ENCODE assay signal across 28 cellular contexts in the genomic region with DNA sequence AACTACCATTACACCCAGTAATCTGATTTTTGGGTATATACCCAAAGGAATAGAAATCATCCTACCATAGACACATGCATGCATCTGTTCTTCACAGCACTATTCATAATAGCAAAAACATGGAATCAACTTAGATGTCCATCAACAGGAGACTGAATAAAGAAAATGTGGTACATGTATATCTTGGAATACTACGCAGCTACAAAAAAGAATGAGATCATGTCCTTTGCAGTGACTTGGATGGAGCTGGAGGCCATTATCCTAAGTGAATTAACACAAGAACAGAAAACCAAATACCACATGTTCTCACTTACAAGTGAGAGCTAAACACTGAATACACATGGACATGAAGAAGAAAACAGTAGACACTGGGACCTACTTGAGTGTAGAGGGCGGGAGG.
"Had no signal": no experiment of that assay in that cellular context is flagged by ENCODE, and none has a peak within 500 bp of the region (broad histone marks: within the 10 kb centered on the region; RNA-seq: fewer than 3 reads in every experiment).

No MANE protein-coding gene starts in this region.

- H3K36me3 Mint-ChIP-seq: stimulated activated effector memory CD8-positive, alpha-beta T cell treated with anti-CD3 and anti-CD28 coated beads, Interleukin-12 subunit alpha, Interleukin-12 subunit beta, amount 100 ng/mL, for 72 hours; stimulated activated memory B cell treated with anti-CD40 and anti-IgM and Interleukin-4, amounts not matched to agents 10 μg/mL and 1 μg/mL and 100 μg/mL, for 72 hours; stimulated activated naive B cell treated with anti-CD40 and anti-IgM and Interleukin-4, amounts not matched to agents 10 μg/mL and 1 μg/mL and 100 μg/mL, for 72 hours; type B pancreatic cell had no signal

- ATAC-seq: stimulated activated effector memory CD8-positive, alpha-beta T cell treated with anti-CD3 and anti-CD28 coated beads, Interleukin-12 subunit alpha, Interleukin-12 subunit beta, amount 100 ng/mL, for 72 hours; stimulated activated memory B cell treated with anti-CD40 and anti-IgM and Interleukin-4, amounts not matched to agents 10 μg/mL and 1 μg/mL and 100 μg/mL, for 72 hours; stimulated activated naive B cell treated with anti-CD40 and anti-IgM and Interleukin-4, amounts not matched to agents 10 μg/mL and 1 μg/mL and 100 μg/mL, for 72 hours; stimulated activated naive CD8-positive, alpha-beta T cell treated with anti-CD3 and anti-CD28 coated beads, Interleukin-15, amount 100 ng/mL, for 72 hours; stimulated activated naive CD8-positive, alpha-beta T cell treated with anti-CD3 and anti-CD28 coated beads, Interleukin-15, Interleukin-2, amounts not matched to agents 100 U/mL and 50 U/mL, for 24 hours; upper lobe of right lung had no signal

- H3K9me3 Mint-ChIP-seq: stimulated activated naive CD8-positive, alpha-beta T cell treated with anti-CD3 and anti-CD28 coated beads, Interleukin-15, amount 100 ng/mL, for 72 hours; stimulated activated naive CD8-positive, alpha-beta T cell treated with anti-CD3 and anti-CD28 coated beads, Interleukin-15, Interleukin-2, amounts not matched to agents 100 ng/mL and 50 ng/mL, for 24 hours had no signal

- H3K36me3 ChIP-seq: stomach, suprapubic skin, thoracic aorta, thyroid gland, tibial artery, tibial nerve, transverse colon, upper lobe of left lung, upper lobe of right lung, uterus, vagina had no signal

- H3K27ac Mint-ChIP-seq: stimulated activated effector memory CD8-positive, alpha-beta T cell treated with anti-CD3 and anti-CD28 coated beads, Interleukin-12 subunit alpha, Interleukin-12 subunit beta, amount 100 ng/mL, for 72 hours; stimulated activated memory B cell treated with anti-CD40 and anti-IgM and Interleukin-4, amounts not matched to agents 10 μg/mL and 1 μg/mL and 100 μg/mL, for 72 hours; stimulated activated naive B cell treated with anti-CD40 and anti-IgM and Interleukin-4, amounts not matched to agents 10 μg/mL and 1 μg/mL and 100 μg/mL, for 72 hours; stimulated activated naive CD8-positive, alpha-beta T cell treated with anti-CD3 and anti-CD28 coated beads, Interleukin-15, amount 100 ng/mL, for 72 hours; stimulated activated naive CD8-positive, alpha-beta T cell treated with anti-CD3 and anti-CD28 coated beads, Interleukin-15, Interleukin-2, amounts not matched to agents 100 ng/mL and 50 ng/mL, for 24 hours; type B pancreatic cell had no signal

- DNase-seq: stimulated activated CD4-positive, alpha-beta T cell treated with anti-CD3 and anti-CD28 coated beads, Interleukin-2, amount 100 ng/mL, for 48 hours; stimulated activated CD4-positive, alpha-beta T cell treated with anti-CD3 and anti-CD28 coated beads, Interleukin-4, amount 100 ng/mL, for 1 hour; stimulated activated CD4-positive, alpha-beta T cell treated with anti-CD3 and anti-CD28 coated beads, Interleukin-4, amount 100 ng/mL, for 24 hours; stimulated activated CD4-positive, alpha-beta T cell treated with anti-CD3 and anti-CD28 coated beads, Interleukin-4, amount 100 ng/mL, for 4 hours; stimulated activated CD8-positive, alpha-beta memory T cell treated with anti-CD3 and anti-CD28 coated beads, Interleukin-4, amount 100 ng/mL, for 48 hours; stimulated activated naive B cell treated with anti-CD40 and anti-IgM and Interleukin-4, amounts not matched to agents 10 μg/mL and 1 μg/mL and 100 μg/mL, for 72 hours; stimulated activated naive CD4-positive, alpha-beta T cell; stimulated activated naive CD4-positive, alpha-beta T cell treated with Interleukin-2 at 50 U/mL for 16 hours; stimulated activated naive CD8-positive, alpha-beta T cell treated with anti-CD3 and anti-CD28 coated beads, Interleukin-15, amount 100 ng/mL, for 72 hours; stimulated activated naive CD8-positive, alpha-beta T cell treated with anti-CD3 and anti-CD28 coated beads, Interleukin-15, Interleukin-2, amounts not matched to agents 100 U/mL and 50 U/mL, for 24 hours; stomach; substantia nigra; testis; thyroid gland; tibial artery; transverse colon; trophoblast cell; upper lobe of left lung; upper lobe of right lung; uterus had no signal

- H3K4me1 ChIP-seq: stomach, testis, thyroid gland, tibial artery, transverse colon, upper lobe of left lung, upper lobe of right lung, uterus, vagina had no signal

- H3K27me3 Mint-ChIP-seq: stimulated activated memory B cell treated with anti-CD40 and anti-IgM and Interleukin-4, amounts not matched to agents 10 μg/mL and 1 μg/mL and 100 μg/mL, for 72 hours; stimulated activated naive B cell treated with anti-CD40 and anti-IgM and Interleukin-4, amounts not matched to agents 10 μg/mL and 1 μg/mL and 100 μg/mL, for 72 hours; stimulated activated naive CD8-positive, alpha-beta T cell treated with anti-CD3 and anti-CD28 coated beads, Interleukin-15, amount 100 ng/mL, for 72 hours; stimulated activated naive CD8-positive, alpha-beta T cell treated with anti-CD3 and anti-CD28 coated beads, Interleukin-15, Interleukin-2, amounts not matched to agents 100 ng/mL and 50 ng/mL, for 24 hours; type B pancreatic cell had no signal

- H3K27me3 ChIP-seq: stomach, suprapubic skin, testis, thyroid gland, tibial artery, tibial nerve, transverse colon, upper lobe of left lung, upper lobe of right lung, uterus, vagina had no signal

- H3K4me3 ChIP-seq: stomach, suprapubic skin, testis, thoracic aorta, thyroid gland, tibial artery, tibial nerve, transverse colon, upper lobe of left lung, upper lobe of right lung, uterus, vagina had no signal

- H3K4me1 Mint-ChIP-seq: stimulated activated effector memory CD8-positive, alpha-beta T cell treated with anti-CD3 and anti-CD28 coated beads, Interleukin-12 subunit alpha, Interleukin-12 subunit beta, amount 100 ng/mL, for 72 hours; stimulated activated memory B cell treated with anti-CD40 and anti-IgM and Interleukin-4, amounts not matched to agents 10 μg/mL and 1 μg/mL and 100 μg/mL, for 72 hours; stimulated activated naive B cell treated with anti-CD40 and anti-IgM and Interleukin-4, amounts not matched to agents 10 μg/mL and 1 μg/mL and 100 μg/mL, for 72 hours; stimulated activated naive CD8-positive, alpha-beta T cell treated with anti-CD3 and anti-CD28 coated beads, Interleukin-15, amount 100 ng/mL, for 72 hours had no signal

- H3K4me3 Mint-ChIP-seq: stimulated activated effector memory CD8-positive, alpha-beta T cell treated with anti-CD3 and anti-CD28 coated beads, Interleukin-12 subunit alpha, Interleukin-12 subunit beta, amount 100 ng/mL, for 72 hours; stimulated activated memory B cell treated with anti-CD40 and anti-IgM and Interleukin-4, amounts not matched to agents 10 μg/mL and 1 μg/mL and 100 μg/mL, for 72 hours; stimulated activated naive B cell treated with anti-CD40 and anti-IgM and Interleukin-4, amounts not matched to agents 10 μg/mL and 1 μg/mL and 100 μg/mL, for 72 hours; stimulated activated naive CD8-positive, alpha-beta T cell treated with anti-CD3 and anti-CD28 coated beads, Interleukin-15, amount 100 ng/mL, for 72 hours; stimulated activated naive CD8-positive, alpha-beta T cell treated with anti-CD3 and anti-CD28 coated beads, Interleukin-15, Interleukin-2, amounts not matched to agents 100 ng/mL and 50 ng/mL, for 24 hours; type B pancreatic cell had no signal

- H3K27ac ChIP-seq: stomach, suprapubic skin, testis, thoracic aorta, thyroid gland, tibial artery, tibial nerve, transverse colon, upper lobe of left lung, upper lobe of right lung, uterus, vagina had no signal

- H3K9me3 ChIP-seq: stomach, suprapubic skin, testis, thoracic aorta, thyroid gland, tibial artery, tibial nerve, transverse colon, upper lobe of left lung, upper lobe of right lung, uterus, vagina had no signal
